In genomic region chr1:115592264-115592663, GRCh38 we compare ENCODE assay signal across 14 cellular contexts.
"Had no signal": no experiment of that assay in that cellular context is flagged by ENCODE, and none has a peak within 500 bp of the region (broad histone marks: within the 10 kb centered on the region; RNA-seq: fewer than 3 reads in every experiment).

No MANE protein-coding gene starts in this region.

- DNase-seq: cortex of kidney; dorsolateral prefrontal cortex; effector CD8-positive, alpha-beta T cell; foreskin fibroblast; kidney; left cardiac atrium; left ventricle myocardium inferior; lower lobe of right lung; natural killer cell; posterior cingulate gyrus; small intestine; stimulated activated CD4-positive, alpha-beta T cell treated with anti-CD3 and anti-CD28 coated beads, Interleukin-2, amount 100 ng/mL, for 48 hours; stimulated activated naive CD4-positive, alpha-beta T cell treated with Interleukin-2 at 50 U/mL for 16 hours had no signal

- H3K27me3 ChIP-seq: dorsolateral prefrontal cortex, esophagus muscularis mucosa had no signal

- H3K4me1 ChIP-seq: lower lobe of right lung had no signal

- H3K4me3 ChIP-seq: dorsolateral prefrontal cortex, esophagus muscularis mucosa, left ventricle myocardium inferior, lower lobe of right lung had no signal

- H3K27ac ChIP-seq: dorsolateral prefrontal cortex, esophagus muscularis mucosa, lower lobe of right lung had no signal

- H3K36me3 ChIP-seq: esophagus muscularis mucosa, left ventricle myocardium inferior, lower lobe of right lung had no signal
